In the genomic region with DNA sequence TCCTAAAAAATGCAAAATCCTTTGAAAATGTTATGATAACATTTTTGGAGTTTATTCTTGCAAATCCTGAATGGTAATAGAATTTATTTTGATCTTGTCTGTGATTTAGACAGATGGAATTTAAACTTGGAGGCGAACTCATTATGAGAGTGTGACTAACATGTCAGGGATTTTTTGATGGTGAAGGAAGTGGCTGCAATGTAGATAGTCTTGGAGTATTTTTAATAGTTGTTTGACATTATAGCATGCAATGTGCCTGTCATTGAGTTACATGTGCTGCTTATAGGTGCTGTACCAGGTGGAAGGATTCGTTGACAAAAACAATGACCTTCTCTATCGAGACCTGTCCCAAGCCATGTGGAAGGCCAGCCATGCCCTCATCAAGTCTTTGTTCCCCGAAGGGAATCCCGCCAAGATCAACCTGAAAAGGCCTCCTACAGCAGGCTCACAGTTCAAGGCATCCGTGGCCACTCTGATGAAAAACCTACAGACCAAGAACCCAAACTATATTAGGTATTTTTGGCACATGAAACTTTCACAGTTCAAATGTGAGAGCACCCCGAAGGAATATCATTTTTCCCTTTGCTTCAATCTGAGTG, we compare ENCODE assay signal across 16 cellular contexts.
DNase-seq lines count a peak whose midpoint lies in the region; ATAC-seq and TF ChIP-seq lines count a peak whose summit lies in the region.
"Had no signal": no experiment of that assay in that cellular context is flagged by ENCODE, and none has a peak within 500 bp of the region (broad histone marks: within the 10 kb centered on the region; RNA-seq: fewer than 3 reads in every experiment).

No MANE protein-coding gene starts in this region.

- peak; percentile 68 for ATAC-seq in activated naive CD8-positive, alpha-beta T cell treated with anti-CD3 and anti-CD28 coated beads, Interleukin-2, amount 50 U/mL, for 24 hours

- TF ChIP-seq CTCF in tibial artery (IDR thresholded peaks at IDR 0.05): no peak

- H3K4me3 Mint-ChIP-seq in activated naive CD8-positive, alpha-beta T cell treated with anti-CD3 and anti-CD28 coated beads, Interleukin-2, amount 50 U/mL, for 24 hours: no peak overlapping the region
- H3K4me3 Mint-ChIP-seq in activated naive CD8-positive, alpha-beta T cell treated with anti-CD3 and anti-CD28 coated beads for 36 hours: no peak overlapping the region

- H3K27ac Mint-ChIP-seq in activated naive CD8-positive, alpha-beta T cell treated with anti-CD3 and anti-CD28 coated beads, Interleukin-2, amount 50 U/mL, for 24 hours: peak overlapping the region; percentile 27
- no peak overlapping the region for H3K27ac Mint-ChIP-seq in activated naive CD8-positive, alpha-beta T cell treated with anti-CD3 and anti-CD28 coated beads for 36 hours
- H3K27ac Mint-ChIP-seq: activated T-helper 2 cell treated with anti-CD3 and anti-CD28 coated beads, Interferon-gamma antibody, Interleukin-2, Interleukin-4, amounts not matched to agents 10 μg/mL and 5 μg/mL and 100 μg/mL, durations not matched to agents 14 hours and 24 hours and 36 hours had no signal

- peaks cover 2 to 18% (median 5%) of the 10 kb centered on the region in 3 donors for H3K36me3 ChIP-seq in tibial artery

- no peaks in the 10 kb centered on the region for H3K27me3 ChIP-seq in tibial artery

- no peaks in the 10 kb centered on the region for H3K27me3 Mint-ChIP-seq in activated naive CD8-positive, alpha-beta T cell treated with anti-CD3 and anti-CD28 coated beads, Interleukin-2, amount 50 U/mL, for 24 hours
- H3K27me3 Mint-ChIP-seq in activated naive CD8-positive, alpha-beta T cell treated with anti-CD3 and anti-CD28 coated beads for 36 hours: no peaks in the 10 kb centered on the region

- peaks cover 0 to 60% (median 21%) of the 10 kb centered on the region in 4 donors for H3K4me1 ChIP-seq in tibial artery

- H3K9me3 Mint-ChIP-seq in activated naive CD8-positive, alpha-beta T cell treated with anti-CD3 and anti-CD28 coated beads, Interleukin-2, amount 50 U/mL, for 24 hours: no peaks in the 10 kb centered on the region
- no peaks in the 10 kb centered on the region for H3K9me3 Mint-ChIP-seq in activated naive CD8-positive, alpha-beta T cell treated with anti-CD3 and anti-CD28 coated beads for 36 hours
- H3K9me3 Mint-ChIP-seq: activated T-helper 2 cell treated with anti-CD3 and anti-CD28 coated beads, Interferon-gamma antibody, Interleukin-2, Interleukin-4, amounts not matched to agents 10 μg/mL and 5 μg/mL and 100 μg/mL, durations not matched to agents 14 hours and 24 hours and 36 hours had no signal

- peak overlapping the region; percentile 36 to 58 for H3K27ac ChIP-seq in tibial artery
- H3K27ac ChIP-seq: WERI-Rb-1 had no signal

- H3K4me3 ChIP-seq in tibial artery: no peak overlapping the region
- H3K4me3 ChIP-seq: coronary artery, skin epidermis had no signal

- H3K9me3 ChIP-seq in tibial artery: no peaks in the 10 kb centered on the region

- peaks cover 36% of the 10 kb centered on the region for H3K36me3 Mint-ChIP-seq in activated naive CD8-positive, alpha-beta T cell treated with anti-CD3 and anti-CD28 coated beads, Interleukin-2, amount 50 U/mL, for 24 hours (ENCODE audit: low read depth)
- peaks cover 14% of the 10 kb centered on the region for H3K36me3 Mint-ChIP-seq in activated naive CD8-positive, alpha-beta T cell treated with anti-CD3 and anti-CD28 coated beads for 36 hours

- H3K4me1 Mint-ChIP-seq in activated naive CD8-positive, alpha-beta T cell treated with anti-CD3 and anti-CD28 coated beads, Interleukin-2, amount 50 U/mL, for 24 hours: peaks cover 20% of the 10 kb centered on the region
- H3K4me1 Mint-ChIP-seq in activated naive CD8-positive, alpha-beta T cell treated with anti-CD3 and anti-CD28 coated beads for 36 hours: peaks cover 12% of the 10 kb centered on the region

- intact Hi-C loops in tibial artery (cut with DNase I; ENCODE audit: low total_unique reads): loop anchor here (10.0 kb wide), 1 partner anchor 502 kb away; a partner anchor contains a TSS

- DNase-seq in activated naive CD8-positive, alpha-beta T cell treated with anti-CD3 and anti-CD28 coated beads, Interleukin-2, amount 50 U/mL, for 24 hours: no peak
- no peak for DNase-seq in activated naive CD8-positive, alpha-beta T cell treated with anti-CD3 and anti-CD28 coated beads for 36 hours
- peak; percentile 53 for DNase-seq in amniotic stem cell (lab: John Stamatoyannopoulos, UW)
- peak; percentile 56 for DNase-seq in glomerular visceral epithelial cell (ENCODE audit: extremely low spot score)
- no peak for DNase-seq in tibial artery
- DNase-seq in NCI-H748 (lab: John Stamatoyannopoulos, UW; ENCODE audit: unreplicated experiment): no peak
- DNase-seq in occipital lobe (lab: John Stamatoyannopoulos, UW): no peak
- no peak for DNase-seq in NCI-H1694 treated with DMSO at 0.1 percent for 48 hours (lab: John Stamatoyannopoulos, UW)
- DNase-seq: AML-193, hypothalamus, KBM-7, SHP77, WERI-Rb-1 had no signal

Comparison
In these comparisons a context has a peak if more than half of its experiments do, and no peak if none do; other contexts are left out.
1. DNase-seq: peak in amniotic stem cell (single experiment) and glomerular visceral epithelial cell (single experiment); none in activated naive CD8-positive, alpha-beta T cell treated with anti-CD3 and anti-CD28 coated beads, Interleukin-2, amount 50 U/mL, for 24 hours (single experiment), activated naive CD8-positive, alpha-beta T cell treated with anti-CD3 and anti-CD28 coated beads for 36 hours (single experiment), tibial artery (0 of 2), NCI-H748 (single experiment), occipital lobe (single experiment) and NCI-H1694 treated with DMSO at 0.1 percent for 48 hours (single experiment).